In the genomic region with DNA sequence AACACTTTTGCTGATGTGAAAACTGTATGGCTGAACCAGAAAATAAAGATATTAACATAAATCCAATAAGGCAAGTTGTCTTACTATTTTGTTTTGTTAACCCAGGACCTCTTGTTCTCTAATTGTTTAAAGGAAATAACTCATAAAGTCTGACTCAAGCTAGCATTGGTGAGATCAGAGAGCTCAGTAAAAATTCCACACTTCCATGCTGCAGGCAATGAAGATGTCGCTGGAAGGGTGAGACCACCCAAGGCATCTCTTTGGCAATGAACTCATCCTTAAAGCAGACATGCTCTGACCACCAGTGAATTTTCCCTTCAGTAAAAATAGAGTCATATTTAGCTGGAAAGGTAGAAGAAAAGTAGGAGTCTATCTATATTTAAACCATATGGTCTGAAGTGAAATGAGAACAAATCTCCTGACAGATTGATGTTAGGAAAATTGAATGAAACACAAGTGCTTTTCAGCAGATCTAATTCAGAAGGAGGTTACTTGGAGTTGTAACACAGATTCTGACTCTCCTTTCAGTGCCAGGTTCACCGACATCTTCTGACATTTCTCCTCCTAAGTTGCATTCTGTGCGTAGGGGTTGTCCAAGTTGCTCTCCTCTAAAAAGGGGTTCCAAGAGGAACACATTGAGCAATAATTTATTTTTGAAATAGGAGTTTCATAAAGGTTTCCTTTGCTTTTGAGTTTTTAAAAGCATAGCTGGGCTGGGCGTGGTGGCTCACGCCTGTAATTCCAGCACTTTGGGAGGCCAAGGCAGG, we compare ENCODE assay signal across 19 cellular contexts. TPM values are rescaled to one million over a fixed set of nuclear protein-coding genes. Genes with fewer than 3 reads are reported as not detected.
"Had no signal": no experiment of that assay in that cellular context is flagged by ENCODE, and none has a peak within 500 bp of the region (broad histone marks: within the 10 kb centered on the region; RNA-seq: fewer than 3 reads in every experiment).

No MANE protein-coding gene starts in this region.

- H3K4me3 Mint-ChIP-seq: dendritic cell treated with granulocyte-macrophage colony-stimulating factor and Interleukin-4, amounts not matched to agents 40 ng/mL and 50 ng/mL, for 4 days; naive B cell; nephron progenitor cell had no signal

- H3K27ac Mint-ChIP-seq: dendritic cell treated with granulocyte-macrophage colony-stimulating factor and Interleukin-4, amounts not matched to agents 40 ng/mL and 50 ng/mL, for 4 days; naive B cell; nephron progenitor cell had no signal

- FAIRE-seq: colon, frontal cortex, small intestine had no signal

- H3K36me3 Mint-ChIP-seq: naive B cell had no signal

- H3K36me3 ChIP-seq: left ventricle myocardium inferior, stomach, thoracic aorta, transverse colon had no signal

- H3K27me3 ChIP-seq: stomach, transverse colon had no signal

- H3K27me3 Mint-ChIP-seq: dendritic cell treated with granulocyte-macrophage colony-stimulating factor and Interleukin-4, amounts not matched to agents 40 ng/mL and 50 ng/mL, for 4 days had no signal

- ATAC-seq: psoas muscle had no signal

- DNase-seq: glutamatergic neuron; islet precursor cell; left ventricle myocardium inferior; mesendoderm; naive B cell; nephron progenitor cell; psoas muscle; small intestine; stimulated activated CD4-positive, alpha-beta T cell treated with anti-CD3 and anti-CD28 coated beads, Interleukin-12 subunit alpha, Interleukin-12 subunit beta, amount 100 ng/mL, for 4 hours; stimulated activated naive CD4-positive, alpha-beta T cell; stomach; substantia nigra; transverse colon had no signal

- H3K27ac ChIP-seq: left ventricle myocardium inferior, psoas muscle, stomach, thoracic aorta, transverse colon had no signal

- H3K4me1 ChIP-seq: left ventricle myocardium inferior, psoas muscle, stomach had no signal

- H3K4me1 Mint-ChIP-seq: nephron progenitor cell had no signal

- H3K9me3 ChIP-seq: transverse colon had no signal

- H3K4me3 ChIP-seq: left ventricle myocardium inferior, lung, psoas muscle, stomach, thoracic aorta, transverse colon had no signal

RNA-seq across cellular contexts. Expression of a gene that starts 32.8 kb away (rescaled TPM):
- total RNA-seq: osteoblast had no signal
